9 cellular contexts compared by ENCODE assay signal in genomic region chr14:33949051-33950037, GRCh38. TPM values are rescaled to one million over a fixed set of nuclear protein-coding genes. Genes with fewer than 3 reads are reported as not detected.
DNase-seq lines count a peak whose midpoint lies in the region; ATAC-seq and TF ChIP-seq lines count a peak whose summit lies in the region.
"Had no signal": no experiment of that assay in that cellular context is flagged by ENCODE, and none has a peak within 500 bp of the region (broad histone marks: within the 10 kb centered on the region; RNA-seq: fewer than 3 reads in every experiment).

No MANE protein-coding gene starts in this region.

- no peaks in the 10 kb centered on the region for H3K9me3 ChIP-seq in stomach
- H3K9me3 ChIP-seq: SJSA1 had no signal

- H3K27me3 ChIP-seq in kidney epithelial cell (ENCODE audit: control insufficient read depth, insufficient read depth, low read length) (peaks cover 14% of the 10 kb centered on the region), stomach (peaks cover 0 to 35% (median 0%) of the 10 kb centered on the region in 3 donors)

- no peak for ATAC-seq in activated B cell treated with CpG ODN at 0.5 μM for 24 hours (ENCODE audit: low read depth)
- no peak for ATAC-seq in HG02610 (IDR thresholded peaks at IDR 0.05; ENCODE audit: unreplicated experiment)

- POLR2A ChIA-PET in activated B cell treated with CpG ODN at 0.5 μM for 24 hours (lab: Charles Lee): interaction anchor here (0.5 kb wide), 1 partner anchor 26 kb away, joined by 5 read pairs; no protein-coding TSS in a partner anchor

- TF ChIP-seq CTCF in activated B cell treated with CpG ODN at 0.5 μM for 24 hours (IDR thresholded peaks at IDR 0.05): no peak
- TF ChIP-seq CTCF in kidney epithelial cell (IDR thresholded peaks at IDR 0.05; ENCODE audit: insufficient read depth, low read length, poor library complexity, severe bottlenecking): no peak
- no peak for TF ChIP-seq CTCF in stomach (IDR thresholded peaks at IDR 0.05)

- no peak for TF ChIP-seq POLR2A in stomach (IDR thresholded peaks at IDR 0.05)

- no peak overlapping the region for H3K27ac Mint-ChIP-seq in activated B cell treated with CpG ODN at 0.5 μM for 24 hours

- no peaks in the 10 kb centered on the region for H3K9me3 Mint-ChIP-seq in activated B cell treated with CpG ODN at 0.5 μM for 24 hours

- peak overlapping the region; percentile 83 to 87 (median 86) for H3K27ac ChIP-seq in stomach
- H3K27ac ChIP-seq: SJSA1 had no signal

- intact Hi-C loops in activated B cell treated with CpG ODN at 0.5 μM for 24 hours (cut with micrococcal nuclease): no loop called here
- intact Hi-C loops in stomach (cut with DNase I; ENCODE audit: low total_unique reads): no loop called here

- peaks cover 18% of the 10 kb centered on the region for H3K4me1 Mint-ChIP-seq in activated B cell treated with CpG ODN at 0.5 μM for 24 hours

- CTCF ChIA-PET in activated B cell treated with CpG ODN at 0.5 μM for 24 hours (lab: Charles Lee): no interaction called here

- H3K4me3 Mint-ChIP-seq in activated B cell treated with CpG ODN at 0.5 μM for 24 hours: peak overlapping the region; percentile 21

- WGBS in stomach, 5 donors: 13 to 29% (median 22%) methylated on average over 15 of the region's 15 CpGs

- H3K36me3 ChIP-seq in kidney epithelial cell (ENCODE audit: control insufficient read depth, insufficient read depth, low read length) (no peaks in the 10 kb centered on the region), stomach (no peaks in the 10 kb centered on the region)
- H3K36me3 ChIP-seq: SJSA1 had no signal

- DNase-seq in NCI-H82 (lab: John Stamatoyannopoulos, UW) (peak; percentile 18), NCI-H82 treated with DMSO at 0.1 percent for 48 hours (lab: John Stamatoyannopoulos, UW; ENCODE audit: unreplicated experiment) (no peak), activated B cell treated with CpG ODN at 0.5 μM for 24 hours (no peak), kidney epithelial cell (ENCODE audit: low read depth) (no peak), stomach (no peak), activated gamma-delta T cell (lab: John Stamatoyannopoulos, UW) (no peak)
- DNase-seq in activated effector memory CD4-positive, alpha-beta T cell treated with Interleukin-2 at 50 U/mL for 16 hours: no peak

- H3K4me1 ChIP-seq in stomach: peaks cover 18 to 75% (median 49%) of the 10 kb centered on the region in 4 donors

- H3K36me3 Mint-ChIP-seq in activated B cell treated with CpG ODN at 0.5 μM for 24 hours (ENCODE audit: low read depth): no peaks in the 10 kb centered on the region

- H3K27me3 Mint-ChIP-seq in activated B cell treated with CpG ODN at 0.5 μM for 24 hours: peaks cover 32% of the 10 kb centered on the region

- H3K4me3 ChIP-seq in kidney epithelial cell (ENCODE audit: low read depth, low read length): peak overlapping the region; percentile 54
- peak overlapping the region; percentile 75 to 80 (median 76) for H3K4me3 ChIP-seq in stomach

- no peak for TF ChIP-seq EP300 in stomach (IDR thresholded peaks at IDR 0.05)

RNA-seq across cellular contexts. Expression of gene EGLN3, which starts 1.5 kb away (rescaled TPM):
- 0.33 and 0.46 TPM in 2 replicates for total RNA-seq in activated B cell treated with CpG ODN at 0.5 μM for 24 hours
- 1.6 TPM in 2 replicates for total RNA-seq in kidney epithelial cell
- 10 to 100 TPM; 14.6 to 71.2 (median 27.7) TPM for total RNA-seq in stomach
- 10 to 100 TPM; 13.9 to 36.7 (median 25.4) TPM for polyA plus RNA-seq in stomach
